Comparison of ENCODE assay signal across 8 cellular contexts in genomic region chr13:46796515-46797467, GRCh38. TPM values are rescaled to one million over a fixed set of nuclear protein-coding genes. Genes with fewer than 3 reads are reported as not detected.
DNase-seq lines count a peak whose midpoint lies in the region; ATAC-seq and TF ChIP-seq lines count a peak whose summit lies in the region.

A gene with protein sequence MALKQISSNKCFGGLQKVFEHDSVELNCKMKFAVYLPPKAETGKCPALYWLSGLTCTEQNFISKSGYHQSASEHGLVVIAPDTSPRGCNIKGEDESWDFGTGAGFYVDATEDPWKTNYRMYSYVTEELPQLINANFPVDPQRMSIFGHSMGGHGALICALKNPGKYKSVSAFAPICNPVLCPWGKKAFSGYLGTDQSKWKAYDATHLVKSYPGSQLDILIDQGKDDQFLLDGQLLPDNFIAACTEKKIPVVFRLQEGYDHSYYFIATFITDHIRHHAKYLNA (minus strand): TSS chr13:46797161. CDS start chr13:46791413, 5,748 bp downstream.

- H3K36me3 ChIP-seq in H7 (replicated peaks; ENCODE audit: control insufficient read depth, insufficient read depth, low read length) (no peaks in the 10 kb centered on the region), neuron (ENCODE audit: insufficient read depth, low read length) (peaks cover 4% of the 10 kb centered on the region), subcutaneous abdominal adipose tissue (ENCODE audit: control insufficient read depth in 5 of 5, insufficient read depth in 5 of 5, low read length in 5 of 5) (no peaks in the 10 kb centered on the region)

- H3K4me3 ChIP-seq in H7 (ENCODE audit: insufficient read depth, low read depth, low read length) (peak within 1 kb of the TSS; percentile 86), neuron (ENCODE audit: low read length) (peak within 1 kb of the TSS; percentile 75), subcutaneous abdominal adipose tissue (ENCODE audit: low read depth in 1 of 5, low read length in 5 of 5) (peak within 1 kb of the TSS; percentile 90 to 100 (median 98))

- no peaks in the 10 kb centered on the region for H3K9me3 ChIP-seq in neuron (ENCODE audit: low read length)
- H3K9me3 ChIP-seq in subcutaneous abdominal adipose tissue (ENCODE audit: control insufficient read depth in 5 of 5, low read length in 5 of 5), result no peaks in the 10 kb centered on the region

- H3K4me1 ChIP-seq in foreskin keratinocyte (peaks cover 4% of the 10 kb centered on the region), neuron (ENCODE audit: insufficient read depth, low read length) (peaks cover 5% of the 10 kb centered on the region), subcutaneous abdominal adipose tissue (ENCODE audit: control insufficient read depth in 5 of 5, insufficient read depth in 5 of 5, low read length in 5 of 5) (peaks cover 0 to 31% (median 29%) of the 10 kb centered on the region in 5 donors)

- peak; percentile 90 for ATAC-seq in foreskin keratinocyte

- H3K27me3 ChIP-seq in H7 (ENCODE audit: control insufficient read depth, insufficient read depth, low read length) (no peaks in the 10 kb centered on the region), foreskin keratinocyte (no peaks in the 10 kb centered on the region), neuron (ENCODE audit: insufficient read depth, low read length) (no peaks in the 10 kb centered on the region), subcutaneous abdominal adipose tissue (ENCODE audit: control insufficient read depth in 5 of 5, insufficient read depth in 4 of 5, low read length in 5 of 5) (no peaks in the 10 kb centered on the region)

- H3K9ac ChIP-seq in subcutaneous abdominal adipose tissue (ENCODE audit: low read length in 5 of 5), result peak within 1 kb of the TSS; percentile 79 to 97 (median 94)

- H3K27ac ChIP-seq in foreskin keratinocyte (peak within 1 kb of the TSS; percentile 81), subcutaneous abdominal adipose tissue (ENCODE audit: low read depth, low read length) (peak within 1 kb of the TSS; percentile 91)

- peak within 1 kb of the TSS; percentile 82 for H2AFZ ChIP-seq in neuron (ENCODE audit: low read depth, low read length)

- DNase-seq in ELR (ENCODE audit: low read depth), result peak; percentile 95
- peak; percentile 91 for DNase-seq in H7
- peak; percentile 86 for DNase-seq in M059J (ENCODE audit: low read depth)
- peak; percentile 68 for DNase-seq in SIG-M5 (lab: John Stamatoyannopoulos, UW)
- peak; percentile 87 for DNase-seq in activated gamma-delta T cell treated with Interleukin-2 at 50 U/mL for 16 hours
- peak; percentile 51 to 78 for DNase-seq in foreskin keratinocyte

- TF ChIP-seq CTCF in foreskin keratinocyte (conservative IDR thresholded peaks at IDR 0.05), result no peak

RNA-seq across cellular contexts. Expression of the gene that starts here (rescaled TPM):
- 119 TPM in 2 replicates for total RNA-seq in H7 (2014; rRNA removed; shearing (Covaris generic))
- total RNA-seq in M059J (2014; rRNA removed; shearing (Covaris generic)), result 112 and 136 TPM in 2 replicates
- 138 and 140 TPM in 2 replicates for total RNA-seq in foreskin keratinocyte
- 138 and 160 TPM in 2 replicates for polyA plus RNA-seq in foreskin keratinocyte

Comparison
In these comparisons a context has a peak if more than half of its experiments do, and no peak if none do; other contexts are left out.
1. Peak in every context shown above with its lines: DNase-seq, ATAC-seq, H3K4me3 ChIP-seq and H3K27ac ChIP-seq.